In genomic region chr7:111485981-111486380, GRCh38 we compare ENCODE assay signal across 20 cellular contexts.
DNase-seq lines count a peak whose midpoint lies in the region; ATAC-seq, FAIRE-seq and TF ChIP-seq lines count a peak whose summit lies in the region.
"Had no signal": no experiment of that assay in that cellular context is flagged by ENCODE, and none has a peak within 500 bp of the region (broad histone marks: within the 10 kb centered on the region; RNA-seq: fewer than 3 reads in every experiment).

No MANE protein-coding gene starts in this region.

- no peak overlapping the region for H3K4me3 ChIP-seq in A549
- no peak overlapping the region for H3K4me3 ChIP-seq in SK-N-MC
- H3K4me3 ChIP-seq: dorsolateral prefrontal cortex, hepatocyte, MG63, ovary, skin epidermis had no signal

- no peak for FAIRE-seq in A549 (lab: Jason Lieb, UNC)
- FAIRE-seq: HTR-8/SVneo had no signal

- H3K9me3 ChIP-seq in A549 (no peaks in the 10 kb centered on the region), SK-N-MC (ENCODE audit: low read depth, low read length) (no peaks in the 10 kb centered on the region)
- H3K9me3 ChIP-seq: MG63, ovary had no signal

- no peak for TF ChIP-seq POLR2A in A549 (IDR thresholded peaks at IDR 0.05; ENCODE audit: low read length)

- TF ChIP-seq RAD21 in A549 (conservative IDR thresholded peaks at IDR 0.05 in 1 of 2, IDR thresholded peaks at IDR 0.05 in 1 of 2), result no peak

- 58% methylated on average over 2 of the region's 2 CpGs for WGBS in A549 (ENCODE audit: missing lambda C conversion rate)

- H3K27ac ChIP-seq in A549, result peak overlapping the region in 1 of 2 experiments; percentile 49; a peak in 2 of 6 replicates
- 0 out of 2 replicates have a peak overlapping the region, but pooled peaks have one; percentile 22 for H3K27ac ChIP-seq in SK-N-MC
- H3K27ac ChIP-seq: dorsolateral prefrontal cortex, hepatocyte, ovary, skin epidermis had no signal

- peak overlapping the region; percentile 15; the same call in 1 of the 3 replicates for H3K4me2 ChIP-seq in A549
- H3K4me2 ChIP-seq: hepatocyte had no signal

- H3K4me1 ChIP-seq in A549, result peaks cover 21% of the 10 kb centered on the region

- POLR2A ChIA-PET in A549 (lab: Yijun Ruan, JAX), result no interaction called here

- TF ChIP-seq EP300 in A549 (IDR thresholded peaks at IDR 0.05), result no peak

- no peak overlapping the region for H3K9ac ChIP-seq in SK-N-MC (ENCODE audit: insufficient read length)

- CTCF ChIA-PET in A549 (lab: Yijun Ruan, JAX), result no interaction called here

- ATAC-seq in A549 (no peak), GM18520 (IDR thresholded peaks at IDR 0.05; ENCODE audit: unreplicated experiment) (no peak)
- ATAC-seq: activated CD4-positive, CD25-positive, alpha-beta regulatory T cell treated with anti-CD3 and anti-CD28 coated beads, Interleukin-2, amount 50 U/mL, for 24 hours; Right ventricle myocardium inferior had no signal

- no peaks in the 10 kb centered on the region for H3K36me3 ChIP-seq in SK-N-MC (ENCODE audit: insufficient read depth, low read length)
- H3K36me3 ChIP-seq: MG63, ovary had no signal

- TF ChIP-seq CTCF in A549 (IDR thresholded peaks at IDR 0.05), result no peak

- DNase-seq in A549 (ENCODE audit: low read depth in 1 of 2, low spot score in 1 of 2) (no peak), NCI-H1105 (lab: John Stamatoyannopoulos, UW) (peak; percentile 34), SK-N-MC (ENCODE audit: low read depth, low spot score) (no peak), kidney glomerular epithelial cell (lab: John Stamatoyannopoulos, UW) (peak; percentile 60), nucleus accumbens (lab: John Stamatoyannopoulos, UW) (no peak), amygdala (lab: John Stamatoyannopoulos, UW) (no peak)
- DNase-seq in effector CD8-positive, alpha-beta T cell (lab: John Stamatoyannopoulos, UW), result no peak
- DNase-seq: activated CD4-positive, alpha-beta T cell treated with anti-CD3 and anti-CD28 coated beads, Interleukin-2, amount 50 U/mL, for 48 hours; activated naive CD4-positive, alpha-beta T cell treated with Interleukin-2 at 50 U/mL for 16 hours; left cardiac atrium; MG63; NCI-H1436 treated with DMSO at 0.1 percent for 48 hours; ovary had no signal

TF ChIP-seq in A549, 52 proteins besides CTCF, POLR2A, EP300 and RAD21:
- no peak for TF ChIP-seq HES2 (IDR thresholded peaks at IDR 0.05)
- no peak for TF ChIP-seq GATA3 (IDR thresholded peaks at IDR 0.05; ENCODE audit: borderline replicate concordance)
- TF ChIP-seq MAFK (IDR thresholded peaks at IDR 0.05; ENCODE audit: partially characterized antibody), result no peak
- no peak for TF ChIP-seq HDAC2 (IDR thresholded peaks at IDR 0.05)
- TF ChIP-seq E2F6 (IDR thresholded peaks at IDR 0.05; ENCODE audit: borderline replicate concordance, low read depth), result no peak
- TF ChIP-seq RNF2 (IDR thresholded peaks at IDR 0.05; ENCODE audit: borderline replicate concordance, low read depth), result no peak
- no peak for TF ChIP-seq FOSL2 (IDR thresholded peaks at IDR 0.05)
- no peak for TF ChIP-seq FOSL2 (CRISPR knock-in tag; IDR thresholded peaks at IDR 0.05)
- TF ChIP-seq TFCP2L1 (CRISPR knock-in tag; IDR thresholded peaks at IDR 0.05), result no peak
- TF ChIP-seq KDM1A (IDR thresholded peaks at IDR 0.05; ENCODE audit: low read depth), result no peak
- TF ChIP-seq SMC3 (IDR thresholded peaks at IDR 0.05), result no peak
- no peak for TF ChIP-seq CHD2 (IDR thresholded peaks at IDR 0.05; ENCODE audit: low read length, partially characterized antibody)
- no peak for TF ChIP-seq ZSCAN20 (CRISPR knock-in tag; IDR thresholded peaks at IDR 0.05)
- no peak for TF ChIP-seq FOSB (CRISPR knock-in tag; IDR thresholded peaks at IDR 0.05)
- no peak for TF ChIP-seq CBX2 (IDR thresholded peaks at IDR 0.05; ENCODE audit: borderline replicate concordance, low read depth)

Comparison
In these comparisons a context has a peak if more than half of its experiments do, and no peak if none do; other contexts are left out.
1. DNase-seq: peak in NCI-H1105 (single experiment) and kidney glomerular epithelial cell (single experiment); none in A549 (0 of 2), SK-N-MC (single experiment), effector CD8-positive, alpha-beta T cell (single experiment), nucleus accumbens (0 of 56) and amygdala (0 of 56).